ENCODE assay signal across 8 cellular contexts in genomic region chr19:40348125-40348913, GRCh38. TPM values are rescaled to one million over a fixed set of nuclear protein-coding genes. Genes with fewer than 3 reads are reported as not detected.
DNase-seq lines count a peak whose midpoint lies in the region; TF ChIP-seq lines count a peak whose summit lies in the region.

C19orf47 (minus strand) TSS chr19:40348397; CDS start chr19:40341857, 6,540 bp downstream.
PLD3 (plus strand) TSS chr19:40348695; CDS start chr19:40366484, 17,789 bp downstream.

- peaks cover 0 to 7% of the 10 kb centered on the region in 2 donors for H3K36me3 ChIP-seq in neuronal stem cell (replicated peaks in 1 of 2; ENCODE audit: control insufficient read depth in 2 of 2, insufficient read depth in 2 of 2, low read length in 2 of 2)

- in situ Hi-C loops in SK-MEL-5 (cut with HindIII; ENCODE audit: low pct_unique_long_range_greater_than_20kb, low sequenced_read_pairs), result no loop called here

- H3K4me3 ChIP-seq in neuronal stem cell (ENCODE audit: low read length in 2 of 2), result peak within 1 kb of the TSS; percentile 54 to 96

- DNase-seq in GF-D8 (lab: John Stamatoyannopoulos, UW) (peak; percentile 98), HEK293T (ENCODE audit: extremely low spot score) (peak; percentile 100), MV-4-11 (lab: John Stamatoyannopoulos, UW) (peak; percentile 100), SK-MEL-5 (ENCODE audit: low read depth, low spot score) (peak; percentile 98), foreskin melanocyte (peak; percentile 98), neuronal stem cell (ENCODE audit: low spot score) (peak; percentile 97)
- peak; percentile 99 for DNase-seq in activated naive CD4-positive, alpha-beta T cell treated with Interleukin-2 at 50 U/mL for 16 hours

- H2BK15ac ChIP-seq in neuronal stem cell (ENCODE audit: low read length), result no peak within 1 kb of the TSS

- peaks cover 5 to 8% of the 10 kb centered on the region in 2 donors for H3K4me1 ChIP-seq in neuronal stem cell (ENCODE audit: control insufficient read depth in 2 of 2, insufficient read depth in 1 of 2, low read depth in 1 of 2, low read length in 2 of 2)

- POLR2A ChIA-PET in HEK293T (lab: Yijun Ruan, JAX), result interaction anchor here (0.6 to 2.0 kb wide), 22 partner anchors 9 to 556 kb away, joined by 3 to 10 read pairs (median 4); partner anchors contain the start of genes AKT2 and SERTAD1

- H3K27ac ChIP-seq in neuronal stem cell (replicated peaks; ENCODE audit: low read length), result no peak within 1 kb of the TSS

- WGBS in neuronal stem cell (ENCODE audit: extremely low coverage in 2 of 2, insufficient read length in 2 of 2, insufficient replicate concordance in 1 of 2), 2 donors, result no CpG with 5 or more reads among the region's 77 CpGs

- no peak within 1 kb of the TSS for H3K4ac ChIP-seq in neuronal stem cell (ENCODE audit: low read length)

- H4K91ac ChIP-seq in neuronal stem cell (ENCODE audit: low read depth, low read length, poor library complexity), result no peak within 1 kb of the TSS

- peaks cover 3% of the 10 kb centered on the region for H3K79me1 ChIP-seq in neuronal stem cell (ENCODE audit: low read depth, low read length)

- CTCF ChIA-PET in HEK293T (lab: Yijun Ruan, JAX), result no interaction called here

- H3K23ac ChIP-seq in neuronal stem cell (ENCODE audit: low read depth, low read length, poor library complexity), result peak within 1 kb of the TSS; percentile 87

- no peaks in the 10 kb centered on the region for H3K27me3 ChIP-seq in neuronal stem cell (ENCODE audit: control insufficient read depth in 3 of 3, insufficient read depth in 3 of 3, low read depth in 1 of 3, low read length in 3 of 3)

- H3K14ac ChIP-seq in neuronal stem cell (ENCODE audit: low read length), result no peak within 1 kb of the TSS

- H3K9me3 ChIP-seq in neuronal stem cell (replicated peaks in 1 of 2; ENCODE audit: control insufficient read depth in 2 of 2, insufficient read depth in 1 of 2, low read depth in 1 of 2, low read length in 2 of 2), result no peaks in the 10 kb centered on the region

- peak within 1 kb of the TSS; percentile 74 for H3K4me2 ChIP-seq in neuronal stem cell (ENCODE audit: insufficient read depth, low read length, poor library complexity, severe bottlenecking)

- no peak for TF ChIP-seq CTCF in subcutaneous adipose tissue (IDR thresholded peaks at IDR 0.05; ENCODE audit: low read depth)

- H2BK12ac ChIP-seq in neuronal stem cell (ENCODE audit: low read length), result no peak within 1 kb of the TSS

- H3K9ac ChIP-seq in neuronal stem cell (ENCODE audit: low read depth, low read length, poor library complexity), result peak within 1 kb of the TSS; percentile 50

- H2AFZ ChIP-seq in neuronal stem cell (ENCODE audit: low read length), result peak within 1 kb of the TSS; percentile 88

- H2BK120ac ChIP-seq in neuronal stem cell (ENCODE audit: low read depth, low read length), result no peak within 1 kb of the TSS

- no peak within 1 kb of the TSS for H4K8ac ChIP-seq in neuronal stem cell (ENCODE audit: low read depth, low read length)

- peak within 1 kb of the TSS; percentile 54 for H3K18ac ChIP-seq in neuronal stem cell (ENCODE audit: low read length)

- H2AK5ac ChIP-seq in neuronal stem cell (ENCODE audit: low read depth, low read length), result no peak within 1 kb of the TSS

- H2BK5ac ChIP-seq in neuronal stem cell (ENCODE audit: low read length), result no peak within 1 kb of the TSS

TF ChIP-seq in HEK293T, 16 proteins besides CTCF, POLR2A, EP300 and RAD21:
- peak; percentile 7; the same call in 1 of the 2 replicates for TF ChIP-seq ELF4 (IDR thresholded peaks at IDR 0.05)
- TF ChIP-seq PKNOX1 (IDR thresholded peaks at IDR 0.05), result peak; percentile 26
- no peak for TF ChIP-seq NFRKB (IDR thresholded peaks at IDR 0.05)
- TF ChIP-seq FOXK2 (IDR thresholded peaks at IDR 0.05), result no peak

RNA-seq across cellular contexts. Expression of gene C19orf47, which starts in this region (rescaled TPM):
- total RNA-seq in SK-MEL-5 (2014; rRNA removed; shearing (Covaris generic)), result 3.4 and 4.1 TPM in 2 replicates
- polyA plus RNA-seq in SK-MEL-5 (2015; cell fraction: cytosol; rRNA removed), result 11.2 and 13.0 TPM in 2 replicates
- polyA plus RNA-seq in SK-MEL-5 (2015; cell fraction: nucleus; rRNA removed), result 4.2 and 13.6 TPM in 2 replicates
- polyA plus RNA-seq in neuronal stem cell (2013, experiment 1 of 2), result 12.3 TPM
- 12.6 TPM for polyA plus RNA-seq in neuronal stem cell (2013, experiment 2 of 2)
- total RNA-seq in subcutaneous adipose tissue, result 10 to 100 TPM in 3 of 4 donors, 1 to 10 TPM in 1; 6.8 to 19.2 (median 10.2) TPM

RNA-seq across cellular contexts. Expression of gene PLD3, which starts in this region (rescaled TPM):
- total RNA-seq in SK-MEL-5 (2014; rRNA removed; shearing (Covaris generic)), result 69.0 and 73.4 TPM in 2 replicates
- 172 and 195 TPM in 2 replicates for polyA plus RNA-seq in SK-MEL-5 (2015; cell fraction: cytosol; rRNA removed)
- polyA plus RNA-seq in SK-MEL-5 (2015; cell fraction: nucleus; rRNA removed), result 63.9 and 65.3 TPM in 2 replicates
- 175 TPM for polyA plus RNA-seq in neuronal stem cell (2013, experiment 1 of 2)
- 166 TPM for polyA plus RNA-seq in neuronal stem cell (2013, experiment 2 of 2)
- total RNA-seq in subcutaneous adipose tissue, result 1,000 to 10,000 TPM in 1 of 4 donors, 100 to 1,000 TPM in 3; 142 to 1,114 (median 314) TPM
